ENCODE assay signal across 1 cellular context in the genomic region with DNA sequence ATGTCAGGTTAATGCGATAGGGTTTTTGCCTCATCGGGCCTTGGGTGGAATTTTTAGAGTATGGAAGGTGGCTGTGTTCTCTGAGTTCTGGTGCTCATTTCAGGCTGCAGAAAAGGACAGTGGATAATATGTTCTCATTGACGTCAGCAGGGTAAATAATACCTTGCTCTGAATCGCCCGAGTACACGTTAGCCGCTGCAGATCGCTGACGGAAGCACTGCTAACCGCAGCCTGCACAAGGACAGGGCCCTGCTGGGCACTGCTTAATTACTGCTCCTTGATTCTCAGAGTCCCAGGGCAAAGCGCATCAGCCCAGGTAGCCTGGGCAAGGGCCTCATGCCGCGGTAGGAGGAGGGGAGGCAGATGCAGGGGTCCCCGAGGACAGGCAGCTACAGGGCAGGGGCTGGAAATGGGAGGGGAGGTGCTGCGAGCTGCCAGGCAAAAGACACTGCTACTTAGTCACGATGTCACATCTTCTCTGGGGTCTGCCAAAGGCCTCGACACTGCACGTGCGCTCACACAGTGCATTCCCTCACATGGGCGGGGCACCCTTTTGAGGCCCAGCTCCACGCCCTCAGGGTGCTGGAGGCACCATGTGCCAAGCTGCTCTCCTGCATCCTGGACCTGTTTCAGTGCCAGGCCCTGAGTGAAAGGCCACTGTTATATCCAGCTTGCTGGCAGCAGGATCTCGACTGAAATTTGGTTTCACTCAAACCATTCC.
TF ChIP-seq lines count a peak whose summit lies in the region.

No MANE protein-coding gene starts in this region.

TF ChIP-seq in WTC11, 78 proteins besides CTCF, POLR2A, EP300 and RAD21 (continued from another document):
- TF ChIP-seq, protein P1, sequence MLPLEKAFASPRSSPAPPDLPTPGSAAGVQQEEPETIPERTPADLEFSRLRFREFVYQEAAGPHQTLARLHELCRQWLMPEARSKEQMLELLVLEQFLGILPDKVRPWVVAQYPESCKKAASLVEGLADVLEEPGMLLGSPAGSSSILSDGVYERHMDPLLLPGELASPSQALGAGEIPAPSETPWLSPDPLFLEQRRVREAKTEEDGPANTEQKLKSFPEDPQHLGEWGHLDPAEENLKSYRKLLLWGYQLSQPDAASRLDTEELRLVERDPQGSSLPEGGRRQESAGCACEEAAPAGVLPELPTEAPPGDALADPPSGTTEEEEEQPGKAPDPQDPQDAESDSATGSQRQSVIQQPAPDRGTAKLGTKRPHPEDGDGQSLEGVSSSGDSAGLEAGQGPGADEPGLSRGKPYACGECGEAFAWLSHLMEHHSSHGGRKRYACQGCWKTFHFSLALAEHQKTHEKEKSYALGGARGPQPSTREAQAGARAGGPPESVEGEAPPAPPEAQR (CRISPR knock-in tag; IDR thresholded peaks at IDR 0.05) = no peak
- TF ChIP-seq, protein P2, sequence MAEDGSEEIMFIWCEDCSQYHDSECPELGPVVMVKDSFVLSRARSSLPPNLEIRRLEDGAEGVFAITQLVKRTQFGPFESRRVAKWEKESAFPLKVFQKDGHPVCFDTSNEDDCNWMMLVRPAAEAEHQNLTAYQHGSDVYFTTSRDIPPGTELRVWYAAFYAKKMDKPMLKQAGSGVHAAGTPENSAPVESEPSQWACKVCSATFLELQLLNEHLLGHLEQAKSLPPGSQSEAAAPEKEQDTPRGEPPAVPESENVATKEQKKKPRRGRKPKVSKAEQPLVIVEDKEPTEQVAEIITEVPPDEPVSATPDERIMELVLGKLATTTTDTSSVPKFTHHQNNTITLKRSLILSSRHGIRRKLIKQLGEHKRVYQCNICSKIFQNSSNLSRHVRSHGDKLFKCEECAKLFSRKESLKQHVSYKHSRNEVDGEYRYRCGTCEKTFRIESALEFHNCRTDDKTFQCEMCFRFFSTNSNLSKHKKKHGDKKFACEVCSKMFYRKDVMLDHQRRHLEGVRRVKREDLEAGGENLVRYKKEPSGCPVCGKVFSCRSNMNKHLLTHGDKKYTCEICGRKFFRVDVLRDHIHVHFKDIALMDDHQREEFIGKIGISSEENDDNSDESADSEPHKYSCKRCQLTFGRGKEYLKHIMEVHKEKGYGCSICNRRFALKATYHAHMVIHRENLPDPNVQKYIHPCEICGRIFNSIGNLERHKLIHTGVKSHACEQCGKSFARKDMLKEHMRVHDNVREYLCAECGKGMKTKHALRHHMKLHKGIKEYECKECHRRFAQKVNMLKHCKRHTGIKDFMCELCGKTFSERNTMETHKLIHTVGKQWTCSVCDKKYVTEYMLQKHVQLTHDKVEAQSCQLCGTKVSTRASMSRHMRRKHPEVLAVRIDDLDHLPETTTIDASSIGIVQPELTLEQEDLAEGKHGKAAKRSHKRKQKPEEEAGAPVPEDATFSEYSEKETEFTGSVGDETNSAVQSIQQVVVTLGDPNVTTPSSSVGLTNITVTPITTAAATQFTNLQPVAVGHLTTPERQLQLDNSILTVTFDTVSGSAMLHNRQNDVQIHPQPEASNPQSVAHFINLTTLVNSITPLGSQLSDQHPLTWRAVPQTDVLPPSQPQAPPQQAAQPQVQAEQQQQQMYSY (CRISPR knock-in tag; IDR thresholded peaks at IDR 0.05) = no peak
- no peak for TF ChIP-seq JUN (CRISPR knock-in tag; IDR thresholded peaks at IDR 0.05)
- TF ChIP-seq MYBL2 (CRISPR knock-in tag; IDR thresholded peaks at IDR 0.05) = no peak
- no peak for TF ChIP-seq TEAD1 (CRISPR knock-in tag; IDR thresholded peaks at IDR 0.05)
- TF ChIP-seq RORB (CRISPR knock-in tag; IDR thresholded peaks at IDR 0.05) = no peak
- no peak for TF ChIP-seq ZNF423 (CRISPR knock-in tag; IDR thresholded peaks at IDR 0.05)
